Comparison of ENCODE assay signal across 1 cellular context in genomic region chr2:127674241-127675209, GRCh38.
TF ChIP-seq lines count a peak whose summit lies in the region.

No MANE protein-coding gene starts in this region.

TF ChIP-seq in HepG2, 621 proteins besides CTCF, POLR2A, EP300 and RAD21 (continued from another document and continues in another):
- TF ChIP-seq TFDP2 (CRISPR knock-in tag; IDR thresholded peaks at IDR 0.05) (0 out of 2 replicates have a peak, but pooled peaks have one; percentile 27), YEATS4 (CRISPR knock-in tag; IDR thresholded peaks at IDR 0.05; ENCODE audit: borderline replicate concordance) (no peak), ZSCAN31 (CRISPR knock-in tag; IDR thresholded peaks at IDR 0.05; ENCODE audit: low read depth) (0 out of 2 replicates have a peak, but pooled peaks have one; percentile 30), ZFAT (CRISPR knock-in tag; conservative IDR thresholded peaks at IDR 0.05) (no peak), NCOA2 (CRISPR knock-in tag; IDR thresholded peaks at IDR 0.05) (no peak), SNRNP70 (IDR thresholded peaks at IDR 0.05; ENCODE audit: low read depth, low read length) (no peak), RARA (CRISPR knock-in tag; IDR thresholded peaks at IDR 0.05) (no peak), SP1 (IDR thresholded peaks at IDR 0.05) (no peak), SP1 (CRISPR knock-in tag; IDR thresholded peaks at IDR 0.05) (no peak), ZNF740 (CRISPR knock-in tag; IDR thresholded peaks at IDR 0.05) (no peak), TAF15 (IDR thresholded peaks at IDR 0.05; ENCODE audit: low read depth, low read length, poor library complexity, severe bottlenecking) (no peak), ATF7-NPFF (CRISPR knock-in tag; IDR thresholded peaks at IDR 0.05; ENCODE audit: low read depth) (0 out of 2 replicates have a peak, but pooled peaks have one; percentile 27), ATM (IDR thresholded peaks at IDR 0.05; ENCODE audit: borderline replicate concordance) (no peak), KIAA2018 (CRISPR knock-in tag; IDR thresholded peaks at IDR 0.05; ENCODE audit: borderline replicate concordance) (no peak), FOXC1 (CRISPR knock-in tag; IDR thresholded peaks at IDR 0.05; ENCODE audit: borderline replicate concordance) (0 out of 2 replicates have a peak, but pooled peaks have one; percentile 47), ZMYM2 (CRISPR knock-in tag; IDR thresholded peaks at IDR 0.05) (no peak), PLRG1 (conservative IDR thresholded peaks at IDR 0.05) (no peak), PHF21A (CRISPR knock-in tag; IDR thresholded peaks at IDR 0.05) (peak; percentile 37; the same call in 1 of the 2 replicates), TBX2 (CRISPR knock-in tag; IDR thresholded peaks at IDR 0.05; ENCODE audit: borderline replicate concordance) (peak; percentile 55), ZBTB3 (CRISPR knock-in tag; IDR thresholded peaks at IDR 0.05; ENCODE audit: borderline replicate concordance, low read depth) (no peak), ZNF546 (CRISPR knock-in tag; conservative IDR thresholded peaks at IDR 0.05) (no peak), ARID3A (IDR thresholded peaks at IDR 0.05; ENCODE audit: low read depth, low read length) (no peak), HDAC1 (CRISPR knock-in tag; IDR thresholded peaks at IDR 0.05) (0 out of 2 replicates have a peak, but pooled peaks have one; percentile 26), ADNP (CRISPR knock-in tag; IDR thresholded peaks at IDR 0.05) (no peak), RXRB (CRISPR knock-in tag; IDR thresholded peaks at IDR 0.05; ENCODE audit: borderline replicate concordance) (0 out of 2 replicates have a peak, but pooled peaks have one; percentile 9), SRSF9 (IDR thresholded peaks at IDR 0.05; ENCODE audit: borderline replicate concordance, insufficient read depth, low read depth, low read length, poor library complexity, severe bottlenecking) (no peak), XBP1 (CRISPR knock-in tag; IDR thresholded peaks at IDR 0.05) (no peak), ZC3H4 (CRISPR knock-in tag; IDR thresholded peaks at IDR 0.05; ENCODE audit: borderline replicate concordance) (no peak), YEATS2 (CRISPR knock-in tag; IDR thresholded peaks at IDR 0.05; ENCODE audit: borderline replicate concordance) (no peak), ARNTL (CRISPR knock-in tag; IDR thresholded peaks at IDR 0.05) (no peak), ZNF274 (CRISPR knock-in tag; IDR thresholded peaks at IDR 0.05) (no peak), ZBTB7B (CRISPR knock-in tag; IDR thresholded peaks at IDR 0.05) (peak; percentile 74; the same call in 1 of the 2 replicates), SNAPC5 (CRISPR knock-in tag; IDR thresholded peaks at IDR 0.05; ENCODE audit: borderline replicate concordance) (peak; percentile 42; the same call in 1 of the 2 replicates), TRIM24 (CRISPR knock-in tag; IDR thresholded peaks at IDR 0.05) (no peak), CCAR2 (optimal IDR thresholded peaks at IDR 0.05; ENCODE audit: low read depth, low read length) (no peak), ZZZ3 (CRISPR knock-in tag; IDR thresholded peaks at IDR 0.05; ENCODE audit: borderline replicate concordance) (no peak), ZNF562 (CRISPR knock-in tag; IDR thresholded peaks at IDR 0.05; ENCODE audit: borderline replicate concordance) (no peak), SNAPC4 (CRISPR knock-in tag; IDR thresholded peaks at IDR 0.05) (no peak), THYN1 (CRISPR knock-in tag; IDR thresholded peaks at IDR 0.05; ENCODE audit: borderline replicate concordance, low read depth) (no peak), ZNF501 (CRISPR knock-in tag; IDR thresholded peaks at IDR 0.05) (0 out of 2 replicates have a peak, but pooled peaks have one; percentile 41), ASH2L (IDR thresholded peaks at IDR 0.05; ENCODE audit: insufficient read length, low read depth, low read length) (no peak), ZNF234 (CRISPR knock-in tag; conservative IDR thresholded peaks at IDR 0.05) (no peak), SRSF4 (IDR thresholded peaks at IDR 0.05; ENCODE audit: low read depth, low read length, poor library complexity, severe bottlenecking) (no peak), ZNF720 (CRISPR knock-in tag; IDR thresholded peaks at IDR 0.05) (no peak), NONO (IDR thresholded peaks at IDR 0.05) (no peak), NONO (CRISPR knock-in tag; conservative IDR thresholded peaks at IDR 0.05) (peak; percentile 60), ZNF468 (CRISPR knock-in tag; IDR thresholded peaks at IDR 0.05) (no peak), ONECUT2 (CRISPR knock-in tag; IDR thresholded peaks at IDR 0.05) (no peak), ZSCAN29 (CRISPR knock-in tag; conservative IDR thresholded peaks at IDR 0.05) (0 out of 2 replicates have a peak, but pooled peaks have one; percentile 52), SYNCRIP (IDR thresholded peaks at IDR 0.05; ENCODE audit: insufficient read depth, low read depth, low read length) (no peak), GABPB1 (CRISPR knock-in tag; IDR thresholded peaks at IDR 0.05) (peak; percentile 43; the same call in 1 of the 2 replicates), TCF7 (IDR thresholded peaks at IDR 0.05; ENCODE audit: low read depth) (no peak), ZNF800 (CRISPR knock-in tag; IDR thresholded peaks at IDR 0.05) (no peak)
